In genomic region chr6:125751334-125751916, GRCh38 we compare ENCODE assay signal across 1 cellular context.
A peak's percentile ranks its signal among the peaks of the same experiment; 100 is the strongest.
TF ChIP-seq lines count a peak whose summit lies in the region.

No MANE protein-coding gene starts in this region.

TF ChIP-seq in K562, 482 proteins besides CTCF, POLR2A, EP300 and RAD21:
- TF ChIP-seq ARID2 (IDR thresholded peaks at IDR 0.05): no peak
- TF ChIP-seq FOXA3 (CRISPR knock-in tag; conservative IDR thresholded peaks at IDR 0.05 in 1 of 2, IDR thresholded peaks at IDR 0.05 in 1 of 2): no peak
- no peak for TF ChIP-seq NCOR1 (IDR thresholded peaks at IDR 0.05)
- no peak for TF ChIP-seq ELF2 (CRISPR knock-in tag; IDR thresholded peaks at IDR 0.05)
- no peak for TF ChIP-seq ZNF717 (CRISPR knock-in tag; IDR thresholded peaks at IDR 0.05)
- TF ChIP-seq ZNF592 (IDR thresholded peaks at IDR 0.05): no peak
- peak; percentile 5; the same call in 1 of the 2 replicates for TF ChIP-seq RNF2 (IDR thresholded peaks at IDR 0.05)
- TF ChIP-seq KDM5B (IDR thresholded peaks at IDR 0.05; ENCODE audit: insufficient replicate concordance, low read depth, low read length): no peak
- no peak for TF ChIP-seq POLR2AphosphoS2 (IDR thresholded peaks at IDR 0.05; ENCODE audit: low read length)
- no peak for TF ChIP-seq YBX1 (IDR thresholded peaks at IDR 0.05)
- no peak for TF ChIP-seq ZNF583 (CRISPR knock-in tag; IDR thresholded peaks at IDR 0.05)
- TF ChIP-seq ZNF318 (IDR thresholded peaks at IDR 0.05; ENCODE audit: borderline replicate concordance in 1 of 2, low read depth in 1 of 2): no peak
- TF ChIP-seq MEF2D (tag; conservative IDR thresholded peaks at IDR 0.05; ENCODE audit: low read depth): no peak
- no peak for TF ChIP-seq SRSF1 (IDR thresholded peaks at IDR 0.05; ENCODE audit: low read depth, low read length)
- TF ChIP-seq CBX8 (IDR thresholded peaks at IDR 0.05; ENCODE audit: borderline replicate concordance, extremely low read depth, low read depth, low read length, poor library complexity, severe bottlenecking): peak; percentile 29
- peak; percentile 98 for TF ChIP-seq CBX2 (IDR thresholded peaks at IDR 0.05; ENCODE audit: insufficient read depth, low read length, poor library complexity, severe bottlenecking)
- TF ChIP-seq ZNF444 (CRISPR knock-in tag; IDR thresholded peaks at IDR 0.05): no peak
- TF ChIP-seq BMI1 (IDR thresholded peaks at IDR 0.05; ENCODE audit: low read length): 0 out of 2 replicates have a peak, but pooled peaks have one; percentile 18
- TF ChIP-seq CHD1 (IDR thresholded peaks at IDR 0.05; ENCODE audit: low read length): no peak
- TF ChIP-seq CBX3 (IDR thresholded peaks at IDR 0.05; ENCODE audit: borderline replicate concordance in 1 of 2, low read length in 2 of 2): no peak
TF ChIP-seq in K562: peak in this region for 4.
